In the genomic region with DNA sequence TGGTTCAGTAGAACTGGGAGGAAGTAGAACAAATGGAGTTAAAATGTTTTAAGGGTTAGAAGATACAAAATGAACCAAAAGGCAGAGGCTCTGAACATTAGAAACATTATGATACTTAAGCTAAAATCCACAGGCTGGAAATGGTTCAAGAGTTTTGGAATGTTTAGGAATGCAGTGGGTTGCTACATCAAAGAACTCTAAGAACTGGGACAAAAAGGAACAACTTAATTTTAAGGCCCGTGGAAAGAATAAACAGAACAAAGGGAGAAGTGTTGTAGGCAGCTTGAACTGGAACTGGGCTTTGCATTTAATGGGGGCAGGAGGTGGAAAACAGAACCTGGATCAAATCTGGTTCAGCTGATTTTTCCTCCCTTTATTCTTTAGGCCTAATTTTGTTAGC, we compare ENCODE assay signal across 11 cellular contexts. TPM values are rescaled to one million over a fixed set of nuclear protein-coding genes. Genes with fewer than 3 reads are reported as not detected.
DNase-seq lines count a peak whose midpoint lies in the region; TF ChIP-seq lines count a peak whose summit lies in the region.
"Had no signal": no experiment of that assay in that cellular context is flagged by ENCODE, and none has a peak within 500 bp of the region (broad histone marks: within the 10 kb centered on the region; RNA-seq: fewer than 3 reads in every experiment).

No MANE protein-coding gene starts in this region.

- peak; percentile 22 for DNase-seq in HCEC 1CT
- DNase-seq in fibroblast of lung (ENCODE audit: low read depth in 2 of 2), result peak; percentile 21 to 70
- no peak for DNase-seq in smooth muscle cell (lab: John Stamatoyannopoulos, UW; ENCODE audit: unreplicated experiment)
- no peak for DNase-seq in UCSD-AML1 (lab: John Stamatoyannopoulos, UW; ENCODE audit: unreplicated experiment)
- no peak for DNase-seq in GF-D8 (lab: John Stamatoyannopoulos, UW)
- no peak for DNase-seq in activated CD4-positive, alpha-beta T cell treated with anti-CD3 and anti-CD28 coated beads for 1 hour
- DNase-seq: COR-L47; effector memory CD4-positive, alpha-beta T cell; glutamatergic neuron had no signal

- peaks cover 7% of the 10 kb centered on the region for H3K4me1 ChIP-seq in fibroblast of lung (ENCODE audit: control insufficient read depth, extremely low read depth, insufficient read depth, low read length)
- H3K4me1 ChIP-seq in smooth muscle cell (ENCODE audit: low read depth), result peaks cover 23% of the 10 kb centered on the region

- peaks cover 51% of the 10 kb centered on the region for H3K4me1 Mint-ChIP-seq in activated naive CD8-positive, alpha-beta T cell (ENCODE audit: low read depth)

- H3K9me3 Mint-ChIP-seq in activated naive CD8-positive, alpha-beta T cell (ENCODE audit: low read depth), result no peaks in the 10 kb centered on the region
- H3K9me3 Mint-ChIP-seq: brain had no signal

- no peak overlapping the region for H3K4me3 Mint-ChIP-seq in activated naive CD8-positive, alpha-beta T cell

- peaks cover 3% of the 10 kb centered on the region for H3K36me3 ChIP-seq in fibroblast of lung (ENCODE audit: control insufficient read depth, insufficient read depth, low read length)
- peaks cover 19% of the 10 kb centered on the region for H3K36me3 ChIP-seq in smooth muscle cell (ENCODE audit: low read depth)

- H3F3A ChIP-seq in smooth muscle cell (ENCODE audit: low read depth), result peaks cover 28% of the 10 kb centered on the region

- TF ChIP-seq CTCF in fibroblast of lung (conservative IDR thresholded peaks at IDR 0.05 in 1 of 2, IDR thresholded peaks at IDR 0.05 in 1 of 2; ENCODE audit: low read depth in 1 of 2, low read length in 2 of 2) (no peak), smooth muscle cell (IDR thresholded peaks at IDR 0.05; ENCODE audit: borderline replicate concordance, insufficient read depth, poor library complexity, severe bottlenecking) (no peak)

- H4K20me1 ChIP-seq in fibroblast of lung (ENCODE audit: control insufficient read depth, extremely low read depth, insufficient read depth, low read length), result no peaks in the 10 kb centered on the region
- no peaks in the 10 kb centered on the region for H4K20me1 ChIP-seq in smooth muscle cell (ENCODE audit: low read depth)

- H3K27ac Mint-ChIP-seq in activated naive CD8-positive, alpha-beta T cell, result peak overlapping the region; percentile 50

- no peak overlapping the region for H3K9ac ChIP-seq in fibroblast of lung (ENCODE audit: insufficient read depth, low read length)
- H3K9ac ChIP-seq in smooth muscle cell (ENCODE audit: low read depth), result no peak overlapping the region

- H2AFZ ChIP-seq in fibroblast of lung (ENCODE audit: low read length), result no peak overlapping the region
- no peak overlapping the region for H2AFZ ChIP-seq in smooth muscle cell (ENCODE audit: low read depth)

- WGBS in smooth muscle cell (ENCODE audit: low lambda C conversion rate), result 31% methylated on average over 1 of the region's 1 CpG

- no peaks in the 10 kb centered on the region for H3K9me3 ChIP-seq in fibroblast of lung (ENCODE audit: control insufficient read depth, insufficient read depth, low read depth, low read length)
- H3K9me3 ChIP-seq in smooth muscle cell (replicated peaks; ENCODE audit: low read depth), result no peaks in the 10 kb centered on the region

- H3K79me2 ChIP-seq in fibroblast of lung (ENCODE audit: control insufficient read depth, insufficient read depth, low read length) (peaks cover 7% of the 10 kb centered on the region), smooth muscle cell (ENCODE audit: low read depth) (peaks cover 1% of the 10 kb centered on the region)

- H3K4me3 ChIP-seq in fibroblast of lung (replicated peaks in 1 of 4; ENCODE audit: control extremely low read depth in 1 of 4, insufficient read depth in 1 of 4, low read depth in 3 of 4, low read length in 4 of 4) (no peak overlapping the region), smooth muscle cell (no peak overlapping the region)

- no peaks in the 10 kb centered on the region for H3K27me3 Mint-ChIP-seq in activated naive CD8-positive, alpha-beta T cell

- H3K27ac ChIP-seq in fibroblast of lung (ENCODE audit: insufficient read depth, low read length) (no peak overlapping the region), smooth muscle cell (ENCODE audit: low read depth) (peak overlapping the region; percentile 76)

- peaks cover 9% of the 10 kb centered on the region for H3K36me3 Mint-ChIP-seq in activated naive CD8-positive, alpha-beta T cell

- H3K27me3 ChIP-seq in fibroblast of lung (ENCODE audit: control insufficient read depth, insufficient read depth, low read length), result no peaks in the 10 kb centered on the region
- no peaks in the 10 kb centered on the region for H3K27me3 ChIP-seq in smooth muscle cell (ENCODE audit: low read depth)

- H3K4me2 ChIP-seq in fibroblast of lung (ENCODE audit: extremely low read depth, insufficient read depth, low read length), result peak overlapping the region; percentile 6
- peak overlapping the region; percentile 62 for H3K4me2 ChIP-seq in smooth muscle cell

RNA-seq across cellular contexts. Expression of a gene that starts 3.5 kb away (rescaled TPM):
- total RNA-seq in fibroblast of lung, result 5.9 and 8.8 TPM in 2 replicates
- polyA plus RNA-seq in fibroblast of lung, result 5.9 and 8.5 TPM in 2 replicates
- polyA plus RNA-seq in fibroblast of lung (2012), result 5.7 and 6.1 TPM in 2 replicates
- polyA minus RNA-seq in fibroblast of lung (ENCODE audit: low replicate concordance), result 0.85 and 1.1 TPM in 2 replicates
- 5.0 and 7.4 TPM in 2 replicates for total RNA-seq in smooth muscle cell
- polyA plus RNA-seq in smooth muscle cell, result 1.9 and 2.2 TPM in 2 replicates

RNA-seq across cellular contexts. Expression of a gene that starts 16.6 kb away (rescaled TPM):
- 27.2 and 33.6 TPM in 2 replicates for total RNA-seq in fibroblast of lung
- 161 and 181 TPM in 2 replicates for polyA plus RNA-seq in fibroblast of lung
- polyA plus RNA-seq in fibroblast of lung (2012), result 129 and 158 TPM in 2 replicates
- 2.3 TPM in 1 of 2 replicates, not detected in the other for polyA minus RNA-seq in fibroblast of lung (ENCODE audit: low replicate concordance)
- total RNA-seq in smooth muscle cell, result 178 and 180 TPM in 2 replicates
- polyA plus RNA-seq in smooth muscle cell, result 246 and 271 TPM in 2 replicates

RNA-seq across cellular contexts. Expression of a gene that starts 16.8 kb away (rescaled TPM):
- total RNA-seq in fibroblast of lung (55.5 and 63.7 TPM in 2 replicates), smooth muscle cell (76.7 and 82.1 TPM in 2 replicates)
- polyA plus RNA-seq in fibroblast of lung (54.4 and 58.0 TPM in 2 replicates), smooth muscle cell (59.7 and 69.8 TPM in 2 replicates)
- polyA plus RNA-seq in fibroblast of lung (2012), result 42.0 and 49.1 TPM in 2 replicates
- 1.2 and 3.0 TPM in 2 replicates for polyA minus RNA-seq in fibroblast of lung (ENCODE audit: low replicate concordance)

Comparison
In these comparisons a context has a peak if more than half of its experiments do, and no peak if none do; other contexts are left out.
1. DNase-seq: peak in HCEC 1CT (single experiment) and fibroblast of lung (2 of 2); none in smooth muscle cell (single experiment), UCSD-AML1 (single experiment), GF-D8 (single experiment) and activated CD4-positive, alpha-beta T cell treated with anti-CD3 and anti-CD28 coated beads for 1 hour (single experiment).